Comparison of ENCODE assay signal across 27 cellular contexts in the genomic region with DNA sequence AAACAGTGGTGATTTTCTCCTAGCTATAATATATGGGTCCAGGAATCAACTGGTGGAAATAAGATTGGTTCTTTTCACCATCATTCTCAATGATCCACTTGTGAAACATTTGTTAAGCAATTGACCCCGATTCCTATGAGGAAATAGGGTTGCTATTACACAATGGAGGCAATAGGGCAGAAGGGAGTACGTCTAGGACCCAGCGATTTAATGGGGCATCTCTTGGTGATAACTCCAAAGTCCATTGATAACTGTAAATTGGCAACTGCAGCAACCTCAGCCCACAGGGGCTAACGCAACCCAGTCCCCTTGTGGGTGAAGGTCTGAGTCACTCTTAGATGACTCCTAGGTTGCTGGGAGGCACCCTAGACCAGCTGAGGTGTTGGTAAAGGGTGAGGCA.
"Had no signal": no experiment of that assay in that cellular context is flagged by ENCODE, and none has a peak within 500 bp of the region (broad histone marks: within the 10 kb centered on the region; RNA-seq: fewer than 3 reads in every experiment).

No MANE protein-coding gene starts in this region.

- H3K4me1 ChIP-seq: esophagus squamous epithelium, psoas muscle, spleen, stomach, thyroid gland, vagina had no signal

- H3K27ac ChIP-seq: esophagus squamous epithelium, ovary, psoas muscle, skin epidermis, spleen, stomach, thyroid gland, vagina had no signal

- H3K27me3 ChIP-seq: esophagus squamous epithelium, ovary, stomach, thyroid gland, vagina had no signal

- DNase-seq: cortex of kidney; effector memory CD8-positive, alpha-beta T cell; erythroblast; esophagus squamous epithelium; foreskin melanocyte; hypothalamus; immature natural killer cell; islet precursor cell; kidney glomerular epithelial cell; left colon; left ventricle myocardium superior; natural killer cell; occipital lobe; ovary; posterior cingulate gyrus; psoas muscle; right cardiac atrium; spleen; stimulated activated CD4-positive, alpha-beta T cell treated with anti-CD3 and anti-CD28 coated beads, Interleukin-4, amount 100 ng/mL, for 4 hours; stimulated activated naive B cell treated with anti-CD40 and anti-IgM and Interleukin-4, amounts not matched to agents 10 μg/mL and 1 μg/mL and 100 μg/mL, for 72 hours; stomach; thyroid gland had no signal

- H3K4me1 Mint-ChIP-seq: immature natural killer cell; memory B cell; natural killer cell; stimulated activated naive B cell treated with anti-CD40 and anti-IgM and Interleukin-4, amounts not matched to agents 10 μg/mL and 1 μg/mL and 100 μg/mL, for 72 hours had no signal

- H3K4me3 Mint-ChIP-seq: effector memory CD8-positive, alpha-beta T cell; immature natural killer cell; memory B cell; natural killer cell; stimulated activated naive B cell treated with anti-CD40 and anti-IgM and Interleukin-4, amounts not matched to agents 10 μg/mL and 1 μg/mL and 100 μg/mL, for 72 hours had no signal

- H3K4me3 ChIP-seq: esophagus squamous epithelium, lung, ovary, psoas muscle, skin epidermis, spleen, stomach, thyroid gland, vagina had no signal

- H3K27ac Mint-ChIP-seq: effector memory CD8-positive, alpha-beta T cell; immature natural killer cell; memory B cell; natural killer cell; stimulated activated naive B cell treated with anti-CD40 and anti-IgM and Interleukin-4, amounts not matched to agents 10 μg/mL and 1 μg/mL and 100 μg/mL, for 72 hours had no signal

- FAIRE-seq: endometrium had no signal

- ATAC-seq: effector memory CD8-positive, alpha-beta T cell; left colon; left ventricle myocardium superior; natural killer cell; psoas muscle; right cardiac atrium; stimulated activated naive B cell treated with anti-CD40 and anti-IgM and Interleukin-4, amounts not matched to agents 10 μg/mL and 1 μg/mL and 100 μg/mL, for 72 hours had no signal

- H3K9me3 ChIP-seq: esophagus squamous epithelium, ovary, psoas muscle, spleen, stomach, thyroid gland, vagina had no signal

- H3K36me3 ChIP-seq: esophagus squamous epithelium, ovary, spleen, stomach, thyroid gland, vagina had no signal

- H3K9me3 Mint-ChIP-seq: effector memory CD8-positive, alpha-beta T cell; immature natural killer cell; memory B cell; natural killer cell; stimulated activated naive B cell treated with anti-CD40 and anti-IgM and Interleukin-4, amounts not matched to agents 10 μg/mL and 1 μg/mL and 100 μg/mL, for 72 hours had no signal
